ENCODE assay signal across 8 cellular contexts in genomic region chr14:91138511-91139359, GRCh38. TPM values are rescaled to one million over a fixed set of nuclear protein-coding genes. Genes with fewer than 3 reads are reported as not detected.
DNase-seq lines count a peak whose midpoint lies in the region; ATAC-seq, FAIRE-seq and TF ChIP-seq lines count a peak whose summit lies in the region.

No MANE protein-coding gene starts in this region.

- H3K27ac ChIP-seq in DND-41 (ENCODE audit: low read length) (no peak overlapping the region), KMS-11 (no peak overlapping the region), WERI-Rb-1 (no peak overlapping the region), small intestine (ENCODE audit: low read depth in 1 of 2, low read length in 1 of 2) (no peak overlapping the region), uterus (no peak overlapping the region)

- no peak for FAIRE-seq in small intestine (lab: Jason Lieb, UNC)

- WGBS in small intestine, 3 donors: 67 to 81% (median 72%) methylated on average over 6 of the region's 6 CpGs

- ATAC-seq in DND-41 (ENCODE audit: insufficient read depth, low read depth): 0 out of 3 replicates have a peak, but pooled peaks have one; percentile 54

- peak; percentile 68 for TF ChIP-seq CTCF in DND-41 (IDR thresholded peaks at IDR 0.05; ENCODE audit: borderline replicate concordance, extremely low read depth, low read length, poor library complexity, severe bottlenecking)
- peak; percentile 45; the same call in 1 of the 2 replicates for TF ChIP-seq CTCF in KMS-11 (conservative IDR thresholded peaks at IDR 0.05; ENCODE audit: low read depth, low read length)
- peak; percentile 61 for TF ChIP-seq CTCF in WERI-Rb-1 (IDR thresholded peaks at IDR 0.05; ENCODE audit: low read depth, low read length)
- TF ChIP-seq CTCF in epithelial cell of esophagus (IDR thresholded peaks at IDR 0.05; ENCODE audit: insufficient read depth, low read depth, low read length, missing control alignments): peak; percentile 58
- peak in 2 of 4 experiments; percentile 13 to 23 for TF ChIP-seq CTCF in uterus (IDR thresholded peaks at IDR 0.05)

- H3K4me3 ChIP-seq in DND-41 (ENCODE audit: low read depth in 1 of 2, low read length in 2 of 2) (no peak overlapping the region), KMS-11 (IDR thresholded peaks at IDR 0.05; ENCODE audit: insufficient read depth, low read depth, low read length) (no peak overlapping the region), WERI-Rb-1 (ENCODE audit: low read depth, low read length) (no peak overlapping the region), epithelial cell of esophagus (ENCODE audit: low read length) (no peak overlapping the region), small intestine (ENCODE audit: low read depth in 1 of 2, low read length in 2 of 2) (no peak overlapping the region), uterus (no peak overlapping the region)

- no peaks in the 10 kb centered on the region for H3K4me1 ChIP-seq in DND-41 (ENCODE audit: insufficient read depth, low read length)
- peaks cover 38% of the 10 kb centered on the region for H3K4me1 ChIP-seq in KMS-11 (ENCODE audit: low read depth, poor library complexity, severe bottlenecking)
- no peaks in the 10 kb centered on the region for H3K4me1 ChIP-seq in small intestine (ENCODE audit: control insufficient read depth in 2 of 2, insufficient read depth in 1 of 2, low read depth in 1 of 2, low read length in 1 of 2)
- H3K4me1 ChIP-seq in uterus: no peaks in the 10 kb centered on the region

- H3K36me3 ChIP-seq in DND-41 (ENCODE audit: insufficient read depth, low read length) (peaks cover 24% of the 10 kb centered on the region; the same call in 1 of the 2 replicates), KMS-11 (ENCODE audit: insufficient read depth) (no peaks in the 10 kb centered on the region), WERI-Rb-1 (no peaks in the 10 kb centered on the region), small intestine (ENCODE audit: control insufficient read depth in 2 of 2, insufficient read depth in 2 of 2, low read length in 2 of 2) (peaks cover 0 to 2% of the 10 kb centered on the region in 2 donors), uterus (no peaks in the 10 kb centered on the region)

- no peaks in the 10 kb centered on the region for H3K27me3 ChIP-seq in DND-41 (ENCODE audit: insufficient read depth, low read length, poor library complexity)
- no peaks in the 10 kb centered on the region for H3K27me3 ChIP-seq in KMS-11 (ENCODE audit: insufficient read depth, low read depth)
- H3K27me3 ChIP-seq in WERI-Rb-1 (ENCODE audit: insufficient read depth, low read depth, severe bottlenecking): no peaks in the 10 kb centered on the region
- H3K27me3 ChIP-seq in small intestine (ENCODE audit: control insufficient read depth in 2 of 2, insufficient read depth in 2 of 2, low read length in 2 of 2): no peaks in the 10 kb centered on the region
- no peaks in the 10 kb centered on the region for H3K27me3 ChIP-seq in uterus

- H4K20me1 ChIP-seq in DND-41 (ENCODE audit: insufficient read depth, low read length) (peaks cover 8% of the 10 kb centered on the region), KMS-11 (ENCODE audit: insufficient read depth) (no peaks in the 10 kb centered on the region)

- intact Hi-C loops in uterus (cut with DNase I; ENCODE audit: low total_unique reads): no loop called here

- H3K79me2 ChIP-seq in DND-41 (ENCODE audit: insufficient read depth, low read length): peaks cover 14% of the 10 kb centered on the region; the same call in 1 of the 2 replicates
- H3K79me2 ChIP-seq in KMS-11 (ENCODE audit: insufficient read depth, low read depth): no peaks in the 10 kb centered on the region; the same call in 1 of the 2 replicates

- H3K9me3 ChIP-seq in DND-41 (ENCODE audit: insufficient read depth, low read length, severe bottlenecking) (no peaks in the 10 kb centered on the region), WERI-Rb-1 (ENCODE audit: severe bottlenecking) (no peaks in the 10 kb centered on the region), small intestine (ENCODE audit: control insufficient read depth, low read depth) (no peaks in the 10 kb centered on the region), uterus (no peaks in the 10 kb centered on the region)

- TF ChIP-seq POLR2A in uterus (IDR thresholded peaks at IDR 0.05): no peak

- H2AFZ ChIP-seq in DND-41 (ENCODE audit: low read depth, low read length) (no peak overlapping the region), KMS-11 (ENCODE audit: low read depth) (no peak overlapping the region)

- DNase-seq in DND-41 (peak; percentile 46), WERI-Rb-1 (peak; percentile 38), epithelial cell of esophagus (ENCODE audit: low read depth) (peak; percentile 47), small intestine (peak; percentile 85), DMS79 treated with DMSO at 0.1 percent for 48 hours (lab: John Stamatoyannopoulos, UW) (no peak), NCI-H128 (lab: John Stamatoyannopoulos, UW; ENCODE audit: unreplicated experiment) (no peak), uterus (no peak)

- H3K9ac ChIP-seq in DND-41 (ENCODE audit: low read depth, low read length) (no peak overlapping the region), KMS-11 (no peak overlapping the region)

- H3K4me2 ChIP-seq in DND-41 (ENCODE audit: insufficient read depth, low read length) (no peak overlapping the region), KMS-11 (no peak overlapping the region)

RNA-seq across cellular contexts. Expression of gene DGLUCY, which starts 24.9 kb away (rescaled TPM):
- 10 to 100 TPM; 11.9 to 35.4 (median 25.0) TPM for polyA plus RNA-seq in small intestine
- 10 to 100 TPM; 14.7 to 81.5 (median 61.6) TPM for total RNA-seq in uterus

Comparison
In these comparisons a context has a peak if more than half of its experiments do, and no peak if none do; other contexts are left out.
1. DNase-seq: peak in DND-41 (single experiment), WERI-Rb-1 (single experiment), epithelial cell of esophagus (single experiment) and small intestine (single experiment); none in DMS79 treated with DMSO at 0.1 percent for 48 hours (single experiment), NCI-H128 (single experiment) and uterus (0 of 2).